24 cellular contexts compared by ENCODE assay signal in genomic region chr7:129884495-129884894, GRCh38.
"Had no signal": no experiment of that assay in that cellular context is flagged by ENCODE, and none has a peak within 500 bp of the region (broad histone marks: within the 10 kb centered on the region; RNA-seq: fewer than 3 reads in every experiment).

No MANE protein-coding gene starts in this region.

- H3K27me3 ChIP-seq: brain microvascular endothelial cell had no signal

- H3K9me3 Mint-ChIP-seq: activated CD8-positive, alpha-beta T cell treated with anti-CD3 and anti-CD28 coated beads for 36 hours; activated naive CD4-positive, alpha-beta T cell treated with anti-CD3 and anti-CD28 coated beads for 36 hours; activated naive CD4-positive, alpha-beta T cell treated with anti-CD3 and anti-CD28 coated beads, Interleukin-2, amount 50 U/mL, for 24 hours; activated naive CD8-positive, alpha-beta T cell treated with anti-CD3 and anti-CD28 coated beads for 36 hours; activated T-cell treated with anti-CD3 and anti-CD28 coated beads, Interleukin-2, amount 50 U/mL, for 4 hours; activated T-helper 2 cell treated with anti-CD3 and anti-CD28 coated beads, Interferon-gamma antibody, Interleukin-2, Interleukin-4, amounts not matched to agents 10 μg/mL and 5 μg/mL and 100 μg/mL, durations not matched to agents 14 hours and 24 hours and 36 hours; T-cell; T-helper 1 cell treated with Interleukin-12 subunit alpha and Interleukin-12 subunit beta and Interleukin-4 antibody, amounts not matched to agents 30 μg/mL and 1 μg/mL, for 36 hours; T-helper 2 cell treated with Interferon-gamma antibody and Interleukin-4, amounts not matched to agents 5 μg/mL and 100 μg/mL, for 36 hours had no signal

- DNase-seq: activated CD4-positive, alpha-beta T cell treated with anti-CD3 and anti-CD28 coated beads for 48 hours; activated CD4-positive, alpha-beta T cell treated with anti-CD3 and anti-CD28 coated beads, Interleukin-2, amount 50 U/mL, for 1 hour; activated CD4-positive, alpha-beta T cell treated with anti-CD3 and anti-CD28 coated beads, Interleukin-2, amount 50 U/mL, for 48 hours; activated CD8-positive, alpha-beta memory T cell treated with anti-CD3 and anti-CD28 coated beads for 24 hours; activated CD8-positive, alpha-beta T cell treated with anti-CD3 and anti-CD28 coated beads for 36 hours; activated effector memory CD4-positive, alpha-beta T cell treated with anti-CD3 and anti-CD28 coated beads, Interleukin-2, amount 50 U/mL, for 16 hours; activated naive CD4-positive, alpha-beta T cell treated with anti-CD3 and anti-CD28 coated beads for 36 hours; activated naive CD8-positive, alpha-beta T cell treated with anti-CD3 and anti-CD28 coated beads for 36 hours; activated T-cell treated with anti-CD3 and anti-CD28 coated beads, Interleukin-2, amount 50 U/mL, for 4 hours; brain microvascular endothelial cell; caudate nucleus; cortex of kidney; dermis blood vessel endothelial cell; effector CD8-positive, alpha-beta T cell; foreskin fibroblast; head of caudate nucleus; hypothalamus; T-cell; T1000 had no signal

- H3K4me3 Mint-ChIP-seq: activated CD8-positive, alpha-beta T cell treated with anti-CD3 and anti-CD28 coated beads for 36 hours; activated naive CD4-positive, alpha-beta T cell treated with anti-CD3 and anti-CD28 coated beads for 36 hours; activated naive CD4-positive, alpha-beta T cell treated with anti-CD3 and anti-CD28 coated beads, Interleukin-2, amount 50 U/mL, for 24 hours; activated naive CD8-positive, alpha-beta T cell treated with anti-CD3 and anti-CD28 coated beads for 36 hours; activated T-cell treated with anti-CD3 and anti-CD28 coated beads, Interleukin-2, amount 50 U/mL, for 4 hours; T-cell; T-helper 1 cell treated with Interleukin-12 subunit alpha and Interleukin-12 subunit beta and Interleukin-4 antibody, amounts not matched to agents 30 μg/mL and 1 μg/mL, for 36 hours; T-helper 2 cell treated with Interferon-gamma antibody and Interleukin-4, amounts not matched to agents 5 μg/mL and 100 μg/mL, for 36 hours had no signal

- H3K27ac Mint-ChIP-seq: activated CD8-positive, alpha-beta T cell treated with anti-CD3 and anti-CD28 coated beads for 36 hours; activated naive CD4-positive, alpha-beta T cell treated with anti-CD3 and anti-CD28 coated beads for 36 hours; activated naive CD4-positive, alpha-beta T cell treated with anti-CD3 and anti-CD28 coated beads, Interleukin-2, amount 50 U/mL, for 24 hours; activated naive CD8-positive, alpha-beta T cell treated with anti-CD3 and anti-CD28 coated beads for 36 hours; activated T-helper 2 cell treated with anti-CD3 and anti-CD28 coated beads, Interferon-gamma antibody, Interleukin-2, Interleukin-4, amounts not matched to agents 10 μg/mL and 5 μg/mL and 100 μg/mL, durations not matched to agents 14 hours and 24 hours and 36 hours; T-cell; T-helper 1 cell treated with Interleukin-12 subunit alpha and Interleukin-12 subunit beta and Interleukin-4 antibody, amounts not matched to agents 30 μg/mL and 1 μg/mL, for 36 hours; T-helper 2 cell treated with Interferon-gamma antibody and Interleukin-4, amounts not matched to agents 5 μg/mL and 100 μg/mL, for 36 hours had no signal

- H3K27ac ChIP-seq: brain microvascular endothelial cell, epithelial cell of prostate had no signal

- ATAC-seq: activated CD8-positive, alpha-beta T cell treated with anti-CD3 and anti-CD28 coated beads for 36 hours; activated T-cell treated with anti-CD3 and anti-CD28 coated beads, Interleukin-2, amount 50 U/mL, for 4 hours; T-cell had no signal

- H3K27me3 Mint-ChIP-seq: activated CD8-positive, alpha-beta T cell treated with anti-CD3 and anti-CD28 coated beads for 36 hours; activated naive CD4-positive, alpha-beta T cell treated with anti-CD3 and anti-CD28 coated beads, Interleukin-2, amount 50 U/mL, for 24 hours; activated naive CD8-positive, alpha-beta T cell treated with anti-CD3 and anti-CD28 coated beads for 36 hours; T-cell had no signal
